ENCODE assay signal across 10 cellular contexts in genomic region chrX:115592997-115593734, GRCh38. TPM values are rescaled to one million over a fixed set of nuclear protein-coding genes. Genes with fewer than 3 reads are reported as not detected.
DNase-seq lines count a peak whose midpoint lies in the region; ATAC-seq and TF ChIP-seq lines count a peak whose summit lies in the region.
"Had no signal": no experiment of that assay in that cellular context is flagged by ENCODE, and none has a peak within 500 bp of the region (broad histone marks: within the 10 kb centered on the region; RNA-seq: fewer than 3 reads in every experiment).

No MANE protein-coding gene starts in this region.

- H3K4me1 ChIP-seq in ACC112 (ENCODE audit: control insufficient read depth, insufficient read depth, low read length, unreplicated experiment) (peaks cover 16% of the 10 kb centered on the region), PC-9 (replicated peaks; ENCODE audit: insufficient read depth) (peaks cover 43% of the 10 kb centered on the region), esophagus squamous epithelium (peaks cover 0 to 58% (median 8%) of the 10 kb centered on the region in 3 donors)

- H3K9me3 ChIP-seq in PC-9 (ENCODE audit: insufficient read depth, low read depth) (no peaks in the 10 kb centered on the region), esophagus squamous epithelium (no peaks in the 10 kb centered on the region)

- no peaks in the 10 kb centered on the region for H3K27me3 ChIP-seq in ACC112 (ENCODE audit: insufficient read depth, low read length)
- H3K27me3 ChIP-seq in PC-9 (ENCODE audit: insufficient read depth, low read depth) = no peaks in the 10 kb centered on the region
- H3K27me3 ChIP-seq in esophagus squamous epithelium = no peaks in the 10 kb centered on the region

- CTCF ChIA-PET in PC-9 (lab: Charles Lee) = interaction anchor here (1.3 kb wide), 1 partner anchor 22 kb away, joined by 5 read pairs; no protein-coding TSS in a partner anchor

- H3K4me2 ChIP-seq in PC-9 = peak overlapping the region; percentile 70

- peaks cover 66% of the 10 kb centered on the region for H3K4me1 Mint-ChIP-seq in nephron

- no peaks in the 10 kb centered on the region for H3K27me3 Mint-ChIP-seq in nephron (ENCODE audit: low read depth)

- DNase-seq in PC-9 (peak in 1 of 2 experiments; percentile 92), esophagus squamous epithelium (lab: John Stamatoyannopoulos, UW) (no peak), islet precursor cell (no peak), ecto neural progenitor cell (ENCODE audit: low spot score) (no peak)

- H4K20me1 ChIP-seq in PC-9 (ENCODE audit: insufficient read depth) = no peaks in the 10 kb centered on the region

- peak overlapping the region in 2 of 3 experiments; percentile 68 to 80 for H3K4me3 Mint-ChIP-seq in nephron
- H3K4me3 Mint-ChIP-seq: T-helper 1 cell treated with Interleukin-12 subunit alpha and Interleukin-12 subunit beta and Interleukin-4 antibody, amounts not matched to agents 30 μg/mL and 1 μg/mL, for 36 hours had no signal

- H3K79me2 ChIP-seq in ACC112 (ENCODE audit: control insufficient read depth, insufficient read depth, low read length, unreplicated experiment) = peaks cover 85% of the 10 kb centered on the region
- H3K79me2 ChIP-seq in PC-9 (ENCODE audit: low read depth) = peaks cover 53% of the 10 kb centered on the region

- peak overlapping the region; percentile 73 to 88 (median 77) for H3K27ac Mint-ChIP-seq in nephron
- H3K27ac Mint-ChIP-seq: T-helper 1 cell treated with Interleukin-12 subunit alpha and Interleukin-12 subunit beta and Interleukin-4 antibody, amounts not matched to agents 30 μg/mL and 1 μg/mL, for 36 hours had no signal

- H3K36me3 ChIP-seq in ACC112 (ENCODE audit: insufficient read depth, low read length) (no peaks in the 10 kb centered on the region), PC-9 (ENCODE audit: low read depth) (no peaks in the 10 kb centered on the region), esophagus squamous epithelium (no peaks in the 10 kb centered on the region)

- TF ChIP-seq POLR2A in esophagus squamous epithelium (IDR thresholded peaks at IDR 0.05) = peak in 1 of 4 donors; percentile 15

- H3F3A ChIP-seq in PC-9 (ENCODE audit: insufficient read depth, low read depth) = peaks cover 22% of the 10 kb centered on the region

- H3K36me3 Mint-ChIP-seq in nephron (ENCODE audit: low read depth) = peaks cover 5% of the 10 kb centered on the region

- no TSS peak for BruUV-seq in PC-9 (replicated peaks; lab: Mats Ljungman, UMichigan)

- H2AFZ ChIP-seq in ACC112 (ENCODE audit: low read length, unreplicated experiment) = no peak overlapping the region
- H2AFZ ChIP-seq in PC-9 = no peak overlapping the region

- H3K27ac ChIP-seq in ACC112 (ENCODE audit: low read depth, low read length) = peak overlapping the region; percentile 84
- peak overlapping the region; percentile 84 for H3K27ac ChIP-seq in PC-9
- peak overlapping the region; percentile 46 to 85 (median 81) for H3K27ac ChIP-seq in esophagus squamous epithelium

- TF ChIP-seq CTCF in PC-9 (conservative IDR thresholded peaks at IDR 0.05) (no peak), esophagus squamous epithelium (IDR thresholded peaks at IDR 0.05) (no peak), nephron (IDR thresholded peaks at IDR 0.05; ENCODE audit: unreplicated experiment in 3 of 3) (no peak)

- WGBS in esophagus squamous epithelium, 2 donors = 13 to 18% methylated on average over 8 of the region's 8 CpGs

- H3K9me3 Mint-ChIP-seq in nephron = no peaks in the 10 kb centered on the region
- H3K9me3 Mint-ChIP-seq: T-helper 1 cell treated with Interleukin-12 subunit alpha and Interleukin-12 subunit beta and Interleukin-4 antibody, amounts not matched to agents 30 μg/mL and 1 μg/mL, for 36 hours had no signal

- H3K4me3 ChIP-seq in ACC112 (ENCODE audit: low read depth, low read length) (peak overlapping the region; percentile 77), PC-9 (peak overlapping the region; percentile 37; the same call in 1 of the 2 replicates), esophagus squamous epithelium (peak overlapping the region; percentile 13 to 50 (median 35))
- H3K4me3 ChIP-seq: lung had no signal

- intact Hi-C loops in PC-9 (cut with micrococcal nuclease; ENCODE audit: unreplicated experiment) = loop anchor here (1.0 kb wide), 3 partner anchors 13 to 31 kb away; no protein-coding TSS in a partner anchor
- intact Hi-C loops in esophagus squamous epithelium (cut with DNase I) = no loop called here

- POLR2A ChIA-PET in PC-9 (lab: Charles Lee; ENCODE audit: unreplicated experiment) = no interaction called here

- no peak for ATAC-seq in GM21619 (IDR thresholded peaks at IDR 0.05; ENCODE audit: unreplicated experiment)
- ATAC-seq in GM18907 (IDR thresholded peaks at IDR 0.05; ENCODE audit: unreplicated experiment) = no peak

- H3K9me2 ChIP-seq in PC-9 (ENCODE audit: insufficient read depth) = no peaks in the 10 kb centered on the region

RNA-seq across cellular contexts. Expression of gene PLS3, which starts 32.2 kb away (rescaled TPM):
- total RNA-seq in PC-9 (2021) (221 and 257 TPM in 2 replicates), esophagus squamous epithelium (100 to 1,000 TPM; 142 to 196 (median 149) TPM)
